In the genomic region with DNA sequence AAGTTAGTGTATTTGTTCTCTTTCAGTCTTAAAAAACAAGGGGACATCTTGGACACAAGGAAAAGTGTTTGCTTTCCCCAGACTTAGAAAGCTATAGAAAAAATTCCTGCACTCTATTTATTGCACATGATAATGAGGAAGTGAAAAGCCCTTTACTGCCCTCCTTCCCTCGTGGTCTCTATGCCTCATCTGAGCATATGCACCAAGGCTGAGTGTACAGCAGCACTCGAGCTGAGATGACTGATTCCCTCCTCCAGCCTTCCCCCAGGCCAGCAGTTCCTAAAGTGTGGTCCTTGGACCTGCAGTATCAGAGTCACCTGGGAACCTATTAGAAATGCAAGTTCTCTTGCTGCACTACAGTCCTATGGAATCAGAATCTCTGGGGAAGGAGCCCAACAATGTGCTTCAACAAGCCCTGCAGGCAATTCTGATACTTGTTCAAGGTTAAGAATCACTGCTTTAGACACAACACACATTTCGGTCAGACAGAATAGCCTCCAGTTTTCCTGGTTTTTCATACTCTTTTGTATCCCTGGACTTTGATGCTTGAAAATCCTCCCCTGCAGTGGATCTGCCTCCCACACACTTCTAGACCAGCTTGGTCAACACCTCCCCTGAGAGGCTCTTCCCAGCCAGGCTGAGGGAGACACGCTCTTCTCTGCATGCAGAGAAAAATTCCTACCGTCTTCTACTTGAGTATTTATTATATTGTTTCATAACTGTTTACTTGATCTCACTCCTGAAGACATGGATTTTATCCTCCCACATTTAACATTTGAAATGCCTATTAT, we compare ENCODE assay signal across 12 cellular contexts.
A peak's percentile ranks its signal among the peaks of the same experiment; 100 is the strongest.
DNase-seq lines count a peak whose midpoint lies in the region; ATAC-seq lines count a peak whose summit lies in the region.
"Had no signal": no experiment of that assay in that cellular context is flagged by ENCODE, and none has a peak within 500 bp of the region (broad histone marks: within the 10 kb centered on the region; RNA-seq: fewer than 3 reads in every experiment).

No MANE protein-coding gene starts in this region.

- peak overlapping the region; percentile 22 for H3K27ac ChIP-seq in angular gyrus (ENCODE audit: low read depth, low read length)
- H3K27ac ChIP-seq: RWPE1 had no signal

- DNase-seq in Ammon's horn (ENCODE audit: low spot score) = peak; percentile 61
- DNase-seq in hippocampal formation (lab: John Stamatoyannopoulos, UW) = no peak
- no peak for DNase-seq in DMS153 treated with DMSO at 0.1 percent for 48 hours (lab: John Stamatoyannopoulos, UW; ENCODE audit: unreplicated experiment)
- no peak for DNase-seq in central memory CD4-positive, alpha-beta T cell
- DNase-seq: NCI-H2081; stimulated activated CD8-positive, alpha-beta memory T cell treated with anti-CD3 and anti-CD28 coated beads, Interleukin-4, amount 100 ng/mL, for 48 hours had no signal

- peak; percentile 65 for ATAC-seq in GM19452 (IDR thresholded peaks at IDR 0.05; ENCODE audit: unreplicated experiment)
- ATAC-seq in HG03432 (IDR thresholded peaks at IDR 0.05; ENCODE audit: unreplicated experiment) = peak; percentile 79
- ATAC-seq in activated CD4-positive, CD25-positive, alpha-beta regulatory T cell treated with anti-CD3 and anti-CD28 coated beads, Interleukin-2, amount 50 U/mL, for 24 hours = no peak
- ATAC-seq: natural killer cell treated with Interleukin-12 subunit alpha and Interleukin-12 subunit beta and Interleukin-15 and Interleukin-18, amount 100 ng/mL, for 72 hours had no signal

Comparison
In these comparisons a context has a peak if more than half of its experiments do, and no peak if none do; other contexts are left out.
1. ATAC-seq: peak in GM19452 (single experiment) and HG03432 (single experiment); none in activated CD4-positive, CD25-positive, alpha-beta regulatory T cell treated with anti-CD3 and anti-CD28 coated beads, Interleukin-2, amount 50 U/mL, for 24 hours (0 of 2).